ENCODE assay signal across 9 cellular contexts in the genomic region with DNA sequence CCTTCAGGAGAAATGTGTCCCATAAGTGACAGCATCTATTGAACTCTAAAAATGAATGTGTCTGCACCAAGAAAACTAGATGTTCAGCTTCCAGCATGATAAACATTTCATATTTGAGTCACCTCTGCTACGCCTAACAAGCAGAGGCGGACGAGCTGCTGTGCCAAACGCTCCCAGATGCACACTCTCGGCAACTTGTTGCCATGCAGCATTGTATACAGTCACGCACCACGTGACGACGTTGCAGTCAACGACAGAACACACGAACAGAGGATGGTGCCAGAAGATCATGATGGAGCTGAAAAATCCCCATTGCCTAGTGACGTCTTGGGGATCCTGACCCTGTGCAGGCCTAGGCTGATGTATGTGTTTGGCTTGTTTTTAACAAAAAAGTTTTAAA.
DNase-seq lines count a peak whose midpoint lies in the region; ATAC-seq and TF ChIP-seq lines count a peak whose summit lies in the region.
"Had no signal": no experiment of that assay in that cellular context is flagged by ENCODE, and none has a peak within 500 bp of the region (broad histone marks: within the 10 kb centered on the region; RNA-seq: fewer than 3 reads in every experiment).

No MANE protein-coding gene starts in this region.

- no peaks in the 10 kb centered on the region for H3K27me3 Mint-ChIP-seq in T-helper 2 cell treated with Interferon-gamma antibody and Interleukin-4, amounts not matched to agents 5 μg/mL and 100 μg/mL, for 36 hours (ENCODE audit: low read depth)
- H3K27me3 Mint-ChIP-seq in glutamatergic neuron (ENCODE audit: unreplicated experiment): peaks cover 5% of the 10 kb centered on the region

- DNase-seq in T-helper 2 cell (peak in 4 of 5 experiments; percentile 22 to 97 (median 46)), RWPE1 (ENCODE audit: low spot score) (peak; percentile 78), fibroblast of gingiva (ENCODE audit: low read depth) (peak; percentile 89), dedifferentiated amniotic fluid mesenchymal stem cell (ENCODE audit: extremely low spot score) (no peak), glutamatergic neuron (no peak)
- DNase-seq in T-helper 2 cell treated with Interferon-gamma antibody and Interleukin-4, amounts not matched to agents 5 μg/mL and 100 μg/mL, for 36 hours (ENCODE audit: low spot score): no peak
- peak; percentile 55 for DNase-seq in stimulated activated CD8-positive, alpha-beta memory T cell treated with anti-CD3 and anti-CD28 coated beads, Interleukin-4, amount 100 ng/mL, for 48 hours

- H3K9me3 Mint-ChIP-seq in T-helper 2 cell treated with Interferon-gamma antibody and Interleukin-4, amounts not matched to agents 5 μg/mL and 100 μg/mL, for 36 hours: no peaks in the 10 kb centered on the region
- peaks cover 5% of the 10 kb centered on the region for H3K9me3 Mint-ChIP-seq in glutamatergic neuron (ENCODE audit: unreplicated experiment)

- CTCF ChIA-PET in RWPE1 (lab: Yijun Ruan, JAX): interaction anchor here (0.5 to 1.1 kb wide), 7 partner anchors 9 to 476 kb away, joined by 3 to 8 read pairs (median 3); no protein-coding TSS in a partner anchor

- no peaks in the 10 kb centered on the region for H3K36me3 Mint-ChIP-seq in T-helper 2 cell treated with Interferon-gamma antibody and Interleukin-4, amounts not matched to agents 5 μg/mL and 100 μg/mL, for 36 hours (ENCODE audit: low read depth)
- peaks cover 9% of the 10 kb centered on the region for H3K36me3 Mint-ChIP-seq in glutamatergic neuron (ENCODE audit: unreplicated experiment)

- H3K27ac Mint-ChIP-seq in T-helper 2 cell treated with Interferon-gamma antibody and Interleukin-4, amounts not matched to agents 5 μg/mL and 100 μg/mL, for 36 hours: no peak overlapping the region
- no peak overlapping the region for H3K27ac Mint-ChIP-seq in glutamatergic neuron (ENCODE audit: unreplicated experiment)

- peak overlapping the region; percentile 79 for H3K27ac ChIP-seq in RWPE1
- H3K27ac ChIP-seq: BLaER1 had no signal

- 0 out of 2 replicates have a peak, but pooled peaks have one; percentile 17 for TF ChIP-seq CTCF in RWPE1 (conservative IDR thresholded peaks at IDR 0.05; ENCODE audit: low read depth)
- TF ChIP-seq CTCF in glutamatergic neuron (IDR thresholded peaks at IDR 0.05; ENCODE audit: partially characterized antibody, unreplicated experiment): no peak

- peaks cover 12% of the 10 kb centered on the region for H3K4me1 Mint-ChIP-seq in T-helper 2 cell treated with Interferon-gamma antibody and Interleukin-4, amounts not matched to agents 5 μg/mL and 100 μg/mL, for 36 hours (ENCODE audit: low read depth)
- H3K4me1 Mint-ChIP-seq in glutamatergic neuron (ENCODE audit: low read depth, unreplicated experiment): peaks cover 44% of the 10 kb centered on the region

- H3K4me3 Mint-ChIP-seq in T-helper 2 cell treated with Interferon-gamma antibody and Interleukin-4, amounts not matched to agents 5 μg/mL and 100 μg/mL, for 36 hours: no peak overlapping the region
- no peak overlapping the region for H3K4me3 Mint-ChIP-seq in glutamatergic neuron (ENCODE audit: unreplicated experiment)

- ATAC-seq in GM18909 (IDR thresholded peaks at IDR 0.05; ENCODE audit: poor library complexity, unreplicated experiment): no peak

- POLR2A ChIA-PET in RWPE1 (lab: Yijun Ruan, JAX; ENCODE audit: low non-redundant PET): no interaction called here

Comparison
In these comparisons a context has a peak if more than half of its experiments do, and no peak if none do; other contexts are left out.
1. DNase-seq: peak in T-helper 2 cell (4 of 5), RWPE1 (single experiment), fibroblast of gingiva (single experiment) and stimulated activated CD8-positive, alpha-beta memory T cell treated with anti-CD3 and anti-CD28 coated beads, Interleukin-4, amount 100 ng/mL, for 48 hours (single experiment); none in T-helper 2 cell treated with Interferon-gamma antibody and Interleukin-4, amounts not matched to agents 5 μg/mL and 100 μg/mL, for 36 hours (single experiment), dedifferentiated amniotic fluid mesenchymal stem cell (single experiment) and glutamatergic neuron (single experiment).